Comparison of ENCODE assay signal across 30 cellular contexts in genomic region chr3:82033186-82033585, GRCh38.
"Had no signal": no experiment of that assay in that cellular context is flagged by ENCODE, and none has a peak within 500 bp of the region (broad histone marks: within the 10 kb centered on the region; RNA-seq: fewer than 3 reads in every experiment).

No MANE protein-coding gene starts in this region.

- ATAC-seq: heart right ventricle; left cardiac atrium; left lobe of liver; lower lobe of right lung; natural killer cell; right lobe of liver; stimulated activated memory B cell treated with anti-CD40 and anti-IgM and Interleukin-4, amounts not matched to agents 10 μg/mL and 1 μg/mL and 100 μg/mL, for 72 hours; stimulated activated naive CD8-positive, alpha-beta T cell treated with anti-CD3 and anti-CD28 coated beads, Interleukin-15, amount 100 ng/mL, for 72 hours; upper lobe of right lung had no signal

- DNase-seq: heart right ventricle; kidney glomerular epithelial cell; left cardiac atrium; lower lobe of right lung; mammary epithelial cell; mesenchymal stem cell; naive B cell; natural killer cell; nephron progenitor cell; occipital lobe; right lobe of liver; stimulated activated CD4-positive, alpha-beta T cell treated with anti-CD3 and anti-CD28 coated beads, Interleukin-1b, Interleukin-23, amount 100 ng/mL, for 48 hours; stimulated activated CD4-positive, alpha-beta T cell treated with anti-CD3 and anti-CD28 coated beads, Interleukin-2, amount 100 ng/mL, for 48 hours; stimulated activated CD4-positive, alpha-beta T cell treated with anti-CD3 and anti-CD28 coated beads, Interleukin-4, amount 100 ng/mL, for 4 hours; stimulated activated CD8-positive, alpha-beta memory T cell treated with anti-CD3 and anti-CD28 coated beads, Interleukin-4, amount 100 ng/mL, for 48 hours; stimulated activated naive CD4-positive, alpha-beta T cell treated with Interleukin-2 at 50 U/mL for 16 hours; stimulated activated naive CD8-positive, alpha-beta T cell treated with anti-CD3 and anti-CD28 coated beads, Interleukin-15, amount 100 ng/mL, for 72 hours; substantia nigra; tibial artery; trophoblast cell; upper lobe of right lung had no signal

- H3K4me3 ChIP-seq: heart right ventricle, hepatocyte, lower lobe of right lung, neural progenitor cell, right atrium auricular region, right lobe of liver, smooth muscle cell, thoracic aorta, tibial artery, upper lobe of right lung had no signal

- H3K4me1 ChIP-seq: heart right ventricle, lower lobe of right lung, parathyroid adenoma, right atrium auricular region, right lobe of liver, tibial artery, upper lobe of right lung had no signal

- H3K36me3 ChIP-seq: heart right ventricle, lower lobe of right lung, neural progenitor cell, neutrophil, right atrium auricular region, right lobe of liver, thoracic aorta, tibial artery, upper lobe of right lung had no signal

- H3K27me3 ChIP-seq: heart right ventricle, hepatocyte, neural progenitor cell, neutrophil, right atrium auricular region, right lobe of liver, tibial artery, upper lobe of right lung had no signal

- H3K9me3 ChIP-seq: heart right ventricle, lower lobe of right lung, neutrophil, right atrium auricular region, right lobe of liver, thoracic aorta, tibial artery, upper lobe of right lung had no signal

- H3K27ac ChIP-seq: heart right ventricle, hepatocyte, lower lobe of right lung, neural progenitor cell, neutrophil, parathyroid adenoma, right atrium auricular region, right lobe of liver, thoracic aorta, tibial artery, upper lobe of right lung had no signal
